ENCODE assay signal across 28 cellular contexts in the genomic region with DNA sequence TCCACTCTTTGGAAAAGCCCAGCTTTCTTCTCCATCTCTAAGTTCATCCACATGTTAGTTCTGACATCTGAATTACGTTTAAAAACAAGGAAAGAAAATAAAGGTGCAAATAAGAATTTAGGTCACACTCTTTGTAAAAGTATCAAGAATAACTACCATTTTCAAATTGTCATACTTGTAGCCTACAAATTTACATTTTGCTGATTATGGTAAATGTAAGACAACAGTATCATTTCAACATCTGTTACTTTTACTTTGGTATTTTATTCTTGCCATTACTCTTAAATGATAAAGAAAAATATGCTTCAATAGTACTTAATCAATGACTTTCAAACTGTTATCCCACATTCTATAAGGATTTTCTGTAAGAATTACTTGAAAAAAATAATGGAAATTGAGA.
"Had no signal": no experiment of that assay in that cellular context is flagged by ENCODE, and none has a peak within 500 bp of the region (broad histone marks: within the 10 kb centered on the region; RNA-seq: fewer than 3 reads in every experiment).

No MANE protein-coding gene starts in this region.

- H3K36me3 ChIP-seq: colonic mucosa, esophagus muscularis mucosa, esophagus squamous epithelium, gastrocnemius medialis, gastroesophageal sphincter, heart left ventricle, heart right ventricle had no signal

- H3K27ac ChIP-seq: colonic mucosa, coronary artery, dorsolateral prefrontal cortex, epithelial cell of prostate, esophagus muscularis mucosa, esophagus squamous epithelium, foreskin keratinocyte, gastrocnemius medialis, gastroesophageal sphincter, heart left ventricle, heart right ventricle had no signal

- H3K4me1 ChIP-seq: colonic mucosa had no signal

- H3K9me3 ChIP-seq: colonic mucosa, esophagus muscularis mucosa, esophagus squamous epithelium, gastrocnemius medialis, gastroesophageal sphincter, heart left ventricle, heart right ventricle had no signal

- FAIRE-seq: colon, endometrium, endothelial cell of umbilical vein, frontal cortex had no signal

- DNase-seq: colonic mucosa; cortex of kidney; dermis blood vessel endothelial cell; dorsolateral prefrontal cortex; effector CD4-positive, alpha-beta T cell; effector CD8-positive, alpha-beta T cell; effector memory CD4-positive, alpha-beta T cell; effector memory CD8-positive, alpha-beta T cell; endodermal cell; erythroblast; esophagus squamous epithelium; foreskin fibroblast; foreskin keratinocyte; foreskin melanocyte; gastrocnemius medialis; glutamatergic neuron; head of caudate nucleus; heart left ventricle; heart right ventricle had no signal

- H3K4me3 ChIP-seq: colonic mucosa, coronary artery, dorsolateral prefrontal cortex, esophagus muscularis mucosa, esophagus squamous epithelium, gastrocnemius medialis, gastroesophageal sphincter, heart left ventricle, heart right ventricle had no signal

- ATAC-seq: effector memory CD8-positive, alpha-beta T cell; esophagus mucosa; foreskin keratinocyte; gastrocnemius medialis; gastroesophageal sphincter; heart left ventricle; heart right ventricle had no signal

- H3K27me3 ChIP-seq: colonic mucosa, dorsolateral prefrontal cortex, esophagus muscularis mucosa, esophagus squamous epithelium, foreskin keratinocyte, gastrocnemius medialis, gastroesophageal sphincter had no signal
